ENCODE assay signal across 20 cellular contexts in genomic region chr12:71240941-71241340, GRCh38.
DNase-seq lines count a peak whose midpoint lies in the region; ATAC-seq and TF ChIP-seq lines count a peak whose summit lies in the region.
"Had no signal": no experiment of that assay in that cellular context is flagged by ENCODE, and none has a peak within 500 bp of the region (broad histone marks: within the 10 kb centered on the region; RNA-seq: fewer than 3 reads in every experiment).

No MANE protein-coding gene starts in this region.

- H3K27me3 ChIP-seq in ascending aorta (no peaks in the 10 kb centered on the region), aorta (ENCODE audit: control insufficient read depth in 1 of 2, insufficient read depth in 2 of 2, low read length in 1 of 2) (no peaks in the 10 kb centered on the region), MG63 (no peaks in the 10 kb centered on the region)
- H3K27me3 ChIP-seq: BE2C had no signal

- DNase-seq in ascending aorta (ENCODE audit: low spot score in 2 of 2): no peak
- DNase-seq in caudate nucleus (lab: John Stamatoyannopoulos, UW): no peak
- DNase-seq in medulla oblongata (ENCODE audit: extremely low spot score): peak; percentile 16
- no peak for DNase-seq in aorta
- DNase-seq in MG63: no peak
- DNase-seq in KG1 (lab: John Stamatoyannopoulos, UW): no peak
- no peak for DNase-seq in OCI-LY7 (ENCODE audit: low spot score)
- DNase-seq: ACHN; BE2C; C1 segment of cervical spinal cord; CD4-positive, CD25-positive, alpha-beta regulatory T cell; CD8-positive, alpha-beta memory T cell; COR-L47; DMS 273 treated with DMSO at 0.1 percent for 48 hours; GDM1; GOT3; H7; HFFc6 had no signal

- H2AFZ ChIP-seq in OCI-LY7 (ENCODE audit: low read length): no peak overlapping the region

- no peaks in the 10 kb centered on the region for H3K9me2 ChIP-seq in OCI-LY7 (ENCODE audit: insufficient read depth, low read length)

- H3K4me1 ChIP-seq in ascending aorta (peaks cover 0 to 14% of the 10 kb centered on the region in 2 donors), aorta (ENCODE audit: control insufficient read depth in 1 of 2, insufficient read depth in 2 of 2, low read length in 2 of 2) (peaks cover 3 to 6% of the 10 kb centered on the region in 2 donors), OCI-LY7 (ENCODE audit: insufficient read depth, low read length, poor library complexity, severe bottlenecking) (no peaks in the 10 kb centered on the region)

- H3K4me3 ChIP-seq in ascending aorta: no peak overlapping the region
- no peak overlapping the region for H3K4me3 ChIP-seq in aorta (ENCODE audit: low read length in 2 of 2)
- no peak overlapping the region for H3K4me3 ChIP-seq in MG63
- no peak overlapping the region for H3K4me3 ChIP-seq in OCI-LY7 (ENCODE audit: low read depth, low read length, poor library complexity, severe bottlenecking)

- intact Hi-C loops in ascending aorta (cut with DNase I) (no loop called here), aorta (cut with DNase I) (no loop called here), OCI-LY7 (cut with micrococcal nuclease; ENCODE audit: unreplicated experiment) (no loop called here)

- H3K27ac ChIP-seq in ascending aorta (peak overlapping the region; percentile 55 to 67), caudate nucleus (ENCODE audit: low read depth, low read length) (peak overlapping the region; percentile 63), aorta (ENCODE audit: low read depth in 1 of 2, low read length in 2 of 2) (peak overlapping the region in 1 of 2 donors; percentile 36), OCI-LY7 (ENCODE audit: low read depth, low read length, poor library complexity, severe bottlenecking) (no peak overlapping the region)

- H3K79me2 ChIP-seq in OCI-LY7 (ENCODE audit: insufficient read depth, low read depth, low read length): no peaks in the 10 kb centered on the region

- H3K9me3 ChIP-seq in ascending aorta (peaks cover 0 to 7% of the 10 kb centered on the region in 2 donors), aorta (ENCODE audit: control insufficient read depth, low read length) (no peaks in the 10 kb centered on the region), MG63 (no peaks in the 10 kb centered on the region), OCI-LY7 (ENCODE audit: low read length) (no peaks in the 10 kb centered on the region)
- H3K9me3 ChIP-seq: BE2C had no signal

- H3K36me3 ChIP-seq in ascending aorta: no peaks in the 10 kb centered on the region
- no peaks in the 10 kb centered on the region for H3K36me3 ChIP-seq in aorta (ENCODE audit: control insufficient read depth in 1 of 2, insufficient read depth in 2 of 2, low read length in 1 of 2)
- H3K36me3 ChIP-seq in MG63: no peaks in the 10 kb centered on the region
- no peaks in the 10 kb centered on the region for H3K36me3 ChIP-seq in OCI-LY7 (ENCODE audit: insufficient read depth, low read length)
- H3K36me3 ChIP-seq: BE2C had no signal

- no peak overlapping the region for H3K4me2 ChIP-seq in OCI-LY7 (ENCODE audit: low read length)

- no peaks in the 10 kb centered on the region for H4K20me1 ChIP-seq in OCI-LY7 (ENCODE audit: insufficient read depth, low read length)

- 10 to 14% methylated on average over 3 of the region's 3 CpGs for WGBS in aorta, 2 donors

- no peak for TF ChIP-seq CTCF in ascending aorta (IDR thresholded peaks at IDR 0.05)
- no peak for TF ChIP-seq CTCF in OCI-LY7 (conservative IDR thresholded peaks at IDR 0.05; ENCODE audit: low read length)

- POLR2A ChIA-PET in OCI-LY7 (lab: Charles Lee): interaction anchor here (0.9 kb wide), 1 partner anchor 991 kb away, joined by 3 read pairs; no protein-coding TSS in a partner anchor

- CTCF ChIA-PET in OCI-LY7 (lab: Charles Lee; ENCODE audit: unreplicated experiment): no interaction called here

- ATAC-seq in aorta (ENCODE audit: low FRiP score) (peak; percentile 41), HG03196 (IDR thresholded peaks at IDR 0.05; ENCODE audit: unreplicated experiment) (no peak)
- ATAC-seq: HCT116 had no signal

- no TSS peak for BruUV-seq in OCI-LY7 (replicated peaks; lab: Mats Ljungman, UMichigan)
